Comparison of ENCODE assay signal across 9 cellular contexts in genomic region chr19:10478903-10479384, GRCh38. TPM values are rescaled to one million over a fixed set of nuclear protein-coding genes. Genes with fewer than 3 reads are reported as not detected.
DNase-seq lines count a peak whose midpoint lies in the region; ATAC-seq, FAIRE-seq and TF ChIP-seq lines count a peak whose summit lies in the region.
"Had no signal": no experiment of that assay in that cellular context is flagged by ENCODE, and none has a peak within 500 bp of the region (broad histone marks: within the 10 kb centered on the region; RNA-seq: fewer than 3 reads in every experiment).

No MANE protein-coding gene starts in this region.

- in situ Hi-C loops in ACHN (cut with HindIII; ENCODE audit: low pct_ligation_motif_present, low pct_unique_long_range_greater_than_20kb, low sequenced_read_pairs), result no loop called here

- no peaks in the 10 kb centered on the region for H3K79me2 ChIP-seq in endothelial cell of umbilical vein (ENCODE audit: control insufficient read depth, insufficient read depth, low read length)

- TF ChIP-seq CTCF in endothelial cell of umbilical vein (IDR thresholded peaks at IDR 0.05; ENCODE audit: extremely low read depth in 1 of 2, insufficient read depth in 1 of 2, low read depth in 1 of 2, low read length in 2 of 2) (peak in 1 of 2 donors; percentile 71), mucosa of descending colon (IDR thresholded peaks at IDR 0.05) (peak; percentile 60)

- POLR2A ChIA-PET in endothelial cell of umbilical vein (lab: Charles Lee), result interaction anchor here (0.6 to 0.8 kb wide), 2 partner anchors 33 to 47 kb away, joined by 3 to 4 read pairs; no protein-coding TSS in a partner anchor

- H3K4me2 ChIP-seq in endothelial cell of umbilical vein (ENCODE audit: insufficient read depth, low read length), result peak overlapping the region; percentile 56

- DNase-seq in ACHN (peak; percentile 81), H7 (peak; percentile 97), NOMO-1 (lab: John Stamatoyannopoulos, UW; ENCODE audit: unreplicated experiment in 2 of 2) (peak; percentile 92 to 96), endothelial cell of umbilical vein (ENCODE audit: low read depth, low spot score) (peak; percentile 95), mucosa of descending colon (peak; percentile 84 to 88 (median 84))
- DNase-seq in activated CD8-positive, alpha-beta memory T cell treated with anti-CD3 and anti-CD28 coated beads, Interleukin-2, amount 50 U/mL, for 4 hours, result peak; percentile 89
- DNase-seq in stimulated activated CD8-positive, alpha-beta memory T cell treated with anti-CD3 and anti-CD28 coated beads, Interleukin-15, amount 100 ng/mL, for 4 hours (ENCODE audit: low read depth in 2 of 2), result peak; percentile 77 to 83

- H3K36me3 ChIP-seq in H7 (replicated peaks; ENCODE audit: control insufficient read depth, insufficient read depth, low read length) (no peaks in the 10 kb centered on the region), endothelial cell of umbilical vein (ENCODE audit: control insufficient read depth in 2 of 2, extremely low read depth in 1 of 2, insufficient read depth in 2 of 2, low read length in 2 of 2) (no peaks in the 10 kb centered on the region), mucosa of descending colon (ENCODE audit: low read depth) (no peaks in the 10 kb centered on the region)

- peak overlapping the region; percentile 88 for H2AFZ ChIP-seq in endothelial cell of umbilical vein (ENCODE audit: low read depth, low read length)

- no peak for TF ChIP-seq POLR2A in endothelial cell of umbilical vein (IDR thresholded peaks at IDR 0.05; ENCODE audit: low read depth, low read length)

- intact Hi-C loops in endothelial cell of umbilical vein (cut with micrococcal nuclease) (loop anchor here (2.0 to 10.0 kb wide), 2 partner anchors 74 to 216 kb away; no protein-coding TSS in a partner anchor), mucosa of descending colon (cut with DNase I, micrococcal nuclease) (no loop called here)

- H4K20me1 ChIP-seq in endothelial cell of umbilical vein (replicated peaks; ENCODE audit: control insufficient read depth, extremely low read depth, insufficient read depth, low read length), result no peaks in the 10 kb centered on the region

- no peaks in the 10 kb centered on the region for H3K9me1 ChIP-seq in endothelial cell of umbilical vein (replicated peaks; ENCODE audit: control insufficient read depth, extremely low read depth, insufficient read depth, low read length)

- CTCF ChIA-PET in endothelial cell of umbilical vein (lab: Charles Lee), result interaction anchor here (0.6 to 2.3 kb wide), 30 partner anchors 9 to 386 kb away, joined by 3 to 22 read pairs (median 4); partner anchors contain the start of genes CDC37 and DNM2

- peaks cover 7% of the 10 kb centered on the region for H3K4me1 ChIP-seq in endothelial cell of umbilical vein (ENCODE audit: control insufficient read depth, extremely low read depth, insufficient read depth, low read length)
- H3K4me1 ChIP-seq in mucosa of descending colon (ENCODE audit: low read depth), result peaks cover 8% of the 10 kb centered on the region

- peak overlapping the region; percentile 19 for H3K4me3 ChIP-seq in H7 (ENCODE audit: insufficient read depth, low read depth, low read length)
- peak overlapping the region in 1 of 3 experiments; percentile 11 for H3K4me3 ChIP-seq in endothelial cell of umbilical vein (replicated peaks in 1 of 3; ENCODE audit: insufficient read depth in 1 of 3, low read depth in 1 of 3, low read length in 3 of 3)
- H3K4me3 ChIP-seq in mucosa of descending colon, result no peak overlapping the region

- no peak overlapping the region for H3K9ac ChIP-seq in endothelial cell of umbilical vein (replicated peaks; ENCODE audit: extremely low read depth, insufficient read depth, low read length)

- ATAC-seq in mucosa of descending colon (peak; percentile 90), HG02678 (IDR thresholded peaks at IDR 0.05; ENCODE audit: unreplicated experiment) (no peak)

- dilution Hi-C loops in endothelial cell of umbilical vein (cut with MboI; ENCODE audit: extremely low pct_ligation_motif_present, low sequenced_read_pairs), result no loop called here

- no TSS peak for BruUV-seq in endothelial cell of umbilical vein (replicated peaks; lab: Mats Ljungman, UMichigan)

- peak; percentile 85 for FAIRE-seq in endothelial cell of umbilical vein (lab: Jason Lieb, UNC)
- FAIRE-seq: GM18507 had no signal

- no peak overlapping the region for H3K27ac ChIP-seq in endothelial cell of umbilical vein (ENCODE audit: insufficient read depth, low read depth, low read length)

- H3K9me3 ChIP-seq in endothelial cell of umbilical vein (replicated peaks; ENCODE audit: control insufficient read depth, insufficient read depth, low read length) (no peaks in the 10 kb centered on the region), mucosa of descending colon (no peaks in the 10 kb centered on the region)

- H3K27me3 ChIP-seq in H7 (ENCODE audit: control insufficient read depth, insufficient read depth, low read length) (peaks cover 9% of the 10 kb centered on the region), endothelial cell of umbilical vein (ENCODE audit: control insufficient read depth in 2 of 2, insufficient read depth in 2 of 2, low read length in 2 of 2) (no peaks in the 10 kb centered on the region)

TF ChIP-seq in endothelial cell of umbilical vein, 7 proteins besides CTCF, POLR2A, EP300 and RAD21:
- TF ChIP-seq MYC (IDR thresholded peaks at IDR 0.05; ENCODE audit: low read depth, low read length) (no peak), FOS (IDR thresholded peaks at IDR 0.05; ENCODE audit: borderline replicate concordance, insufficient read depth, low read length) (no peak), GATA2 (IDR thresholded peaks at IDR 0.05; ENCODE audit: insufficient read depth, insufficient read length, low read depth, low read length) (no peak)
- TF ChIP-seq, protein P1, sequence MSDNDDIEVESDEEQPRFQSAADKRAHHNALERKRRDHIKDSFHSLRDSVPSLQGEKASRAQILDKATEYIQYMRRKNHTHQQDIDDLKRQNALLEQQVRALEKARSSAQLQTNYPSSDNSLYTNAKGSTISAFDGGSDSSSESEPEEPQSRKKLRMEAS (IDR thresholded peaks at IDR 0.05; ENCODE audit: insufficient read depth, insufficient read length), result peak; percentile 55

RNA-seq across cellular contexts. Expression of gene KEAP1, which starts 24.2 kb away (rescaled TPM):
- 80.2 and 82.3 TPM in 2 replicates for total RNA-seq in H7 (2014; rRNA removed; shearing (Covaris generic))
- total RNA-seq in endothelial cell of umbilical vein, result 78.2 and 81.4 TPM in 2 replicates
- polyA plus RNA-seq in endothelial cell of umbilical vein, result 91.1 and 107 TPM in 2 replicates
- polyA plus RNA-seq in endothelial cell of umbilical vein (2011; cell fraction: cytosol; rRNA removed), result 79.4 and 83.8 TPM in 2 replicates
- polyA plus RNA-seq in endothelial cell of umbilical vein (2011; cell fraction: nucleus; rRNA removed), result 58.8 and 72.0 TPM in 2 replicates
- polyA plus RNA-seq in endothelial cell of umbilical vein (2012), result 76.5 and 82.3 TPM in 2 replicates
- 104 and 113 TPM in 2 replicates for polyA minus RNA-seq in endothelial cell of umbilical vein
- 22.8 TPM for polyA minus RNA-seq in endothelial cell of umbilical vein (2011; cell fraction: cytosol; rRNA and poly(A)+ RNA removed)
- polyA minus RNA-seq in endothelial cell of umbilical vein (2011; cell fraction: nucleus; rRNA and poly(A)+ RNA removed), result 21.0 and 27.6 TPM in 2 replicates
- total RNA-seq in mucosa of descending colon, result 10 to 100 TPM; 57.5 to 75.7 (median 61.0) TPM

RNA-seq across cellular contexts. Expression of gene S1PR5, which starts 38.3 kb away (rescaled TPM):
- 14.7 and 16.1 TPM in 2 replicates for total RNA-seq in H7 (2014; rRNA removed; shearing (Covaris generic))
- total RNA-seq in endothelial cell of umbilical vein (not detected in 2 replicates), mucosa of descending colon (under 1 TPM in 2 of 3 donors, not detected in 1; 0.23 to 0.31 TPM)
- polyA plus RNA-seq in endothelial cell of umbilical vein, result not detected in 2 replicates
- polyA plus RNA-seq in endothelial cell of umbilical vein (2011; cell fraction: cytosol; rRNA removed), result not detected in 2 replicates
- not detected in 2 replicates for polyA plus RNA-seq in endothelial cell of umbilical vein (2011; cell fraction: nucleus; rRNA removed)
- not detected in 2 replicates for polyA plus RNA-seq in endothelial cell of umbilical vein (2012)
- polyA minus RNA-seq in endothelial cell of umbilical vein, result not detected in 2 replicates
- polyA minus RNA-seq in endothelial cell of umbilical vein (2011; cell fraction: cytosol; rRNA and poly(A)+ RNA removed), result 1.2 TPM
- polyA minus RNA-seq in endothelial cell of umbilical vein (2011; cell fraction: nucleus; rRNA and poly(A)+ RNA removed), result not detected in 2 replicates

RNA-seq across cellular contexts. Expression of gene PDE4A, which starts 58.6 kb away (rescaled TPM):
- 2.3 and 2.6 TPM in 2 replicates for total RNA-seq in H7 (2014; rRNA removed; shearing (Covaris generic))
- 9.9 and 10.0 TPM in 2 replicates for total RNA-seq in endothelial cell of umbilical vein
- 3.7 and 3.8 TPM in 2 replicates for polyA plus RNA-seq in endothelial cell of umbilical vein
- 4.3 and 5.1 TPM in 2 replicates for polyA plus RNA-seq in endothelial cell of umbilical vein (2011; cell fraction: cytosol; rRNA removed)
- polyA plus RNA-seq in endothelial cell of umbilical vein (2011; cell fraction: nucleus; rRNA removed), result 5.6 and 5.7 TPM in 2 replicates
- polyA plus RNA-seq in endothelial cell of umbilical vein (2012), result 6.1 and 7.9 TPM in 2 replicates
- 3.7 and 5.0 TPM in 2 replicates for polyA minus RNA-seq in endothelial cell of umbilical vein
- 0.92 TPM for polyA minus RNA-seq in endothelial cell of umbilical vein (2011; cell fraction: cytosol; rRNA and poly(A)+ RNA removed)
- 3.0 and 4.9 TPM in 2 replicates for polyA minus RNA-seq in endothelial cell of umbilical vein (2011; cell fraction: nucleus; rRNA and poly(A)+ RNA removed)
- total RNA-seq in mucosa of descending colon, result 10 to 100 TPM in 2 of 3 donors, 1 to 10 TPM in 1; 7.0 to 27.4 (median 14.7) TPM

Comparison
In these comparisons a context has a peak if more than half of its experiments do, and no peak if none do; other contexts are left out.
1. RNA of gene S1PR5, which starts 38.3 kb away (total RNA-seq): 14.7 to 16.1 TPM in H7; 0.23 to 0.31 TPM in mucosa of descending colon and not detected in endothelial cell of umbilical vein; every median in the first group is over 10 times any median in the second.
2. Peak in every context shown above with its lines, with median percentiles within 50 percentile points of each other: DNase-seq.